13 cellular contexts compared by ENCODE assay signal in genomic region chr9:110115341-110115820, GRCh38.
DNase-seq lines count a peak whose midpoint lies in the region; ATAC-seq and TF ChIP-seq lines count a peak whose summit lies in the region.
"Had no signal": no experiment of that assay in that cellular context is flagged by ENCODE, and none has a peak within 500 bp of the region (broad histone marks: within the 10 kb centered on the region; RNA-seq: fewer than 3 reads in every experiment).

No MANE protein-coding gene starts in this region.

- H4K20me1 ChIP-seq in PC-9 (ENCODE audit: insufficient read depth) = no peaks in the 10 kb centered on the region

- H3K27me3 ChIP-seq in PC-9 (ENCODE audit: insufficient read depth, low read depth) (no peaks in the 10 kb centered on the region), tibial artery (no peaks in the 10 kb centered on the region)

- H3K4me1 ChIP-seq in PC-9 (replicated peaks; ENCODE audit: insufficient read depth) = peaks cover 28% of the 10 kb centered on the region
- H3K4me1 ChIP-seq in tibial artery = peaks cover 0 to 37% (median 18%) of the 10 kb centered on the region in 4 donors

- DNase-seq in PC-9 = no peak
- peak; percentile 92 for DNase-seq in fibroblast of mammary gland (ENCODE audit: low read depth)
- peak; percentile 57 for DNase-seq in medulla oblongata (ENCODE audit: extremely low spot score)
- DNase-seq in tibial artery = no peak
- DNase-seq in NCI-H2171 treated with DMSO at 0.1 percent for 48 hours (lab: John Stamatoyannopoulos, UW) = no peak
- DNase-seq in GM10266 (ENCODE audit: extremely low spot score) = no peak
- DNase-seq: activated CD4-positive, CD25-positive, alpha-beta regulatory T cell treated with anti-CD3 and anti-CD28 coated beads, Interleukin-2, amount 50 U/mL, for 72 hours; activated naive CD4-positive, alpha-beta T cell treated with Interleukin-2 at 50 U/mL for 16 hours; NCI-H1694; stimulated activated naive CD4-positive, alpha-beta T cell treated with Interleukin-2 at 50 U/mL for 16 hours had no signal

- H3K9me3 ChIP-seq in PC-9 (ENCODE audit: insufficient read depth, low read depth) = no peaks in the 10 kb centered on the region
- H3K9me3 ChIP-seq in tibial artery = no peaks in the 10 kb centered on the region

- H3K4me3 ChIP-seq in PC-9 (no peak overlapping the region), fibroblast of mammary gland (ENCODE audit: control insufficient read depth, low read depth, low read length) (no peak overlapping the region), tibial artery (no peak overlapping the region)

- no TSS peak for BruUV-seq in PC-9 (replicated peaks; lab: Mats Ljungman, UMichigan)

- H3K27ac ChIP-seq in PC-9 (peak overlapping the region; percentile 76), tibial artery (peak overlapping the region; percentile 20 to 29)
- H3K27ac ChIP-seq: HL-60 had no signal

- H3K36me3 ChIP-seq in PC-9 (ENCODE audit: low read depth) = no peaks in the 10 kb centered on the region
- H3K36me3 ChIP-seq in tibial artery = no peaks in the 10 kb centered on the region

- no peak for ATAC-seq in GM21825 (IDR thresholded peaks at IDR 0.05; ENCODE audit: unreplicated experiment)
- ATAC-seq in HG03354 (IDR thresholded peaks at IDR 0.05; ENCODE audit: poor library complexity, severe bottlenecking, unreplicated experiment) = no peak

- H3K79me2 ChIP-seq in PC-9 (ENCODE audit: low read depth) = peaks cover 46% of the 10 kb centered on the region

- H3F3A ChIP-seq in PC-9 (ENCODE audit: insufficient read depth, low read depth) = peaks cover 18% of the 10 kb centered on the region

- POLR2A ChIA-PET in PC-9 (lab: Charles Lee; ENCODE audit: unreplicated experiment) = interaction anchor here (0.6 to 1.0 kb wide), 2 partner anchors 11 to 15 kb away, joined by 4 read pairs; no protein-coding TSS in a partner anchor

- intact Hi-C loops in PC-9 (cut with micrococcal nuclease; ENCODE audit: unreplicated experiment) = no loop called here
- intact Hi-C loops in tibial artery (cut with DNase I; ENCODE audit: low total_unique reads) = no loop called here

- H2AFZ ChIP-seq in PC-9 = no peak overlapping the region

- CTCF ChIA-PET in PC-9 (lab: Charles Lee) = no interaction called here

- no peaks in the 10 kb centered on the region; the same call in 1 of the 2 replicates for H3K9me2 ChIP-seq in PC-9 (ENCODE audit: insufficient read depth)

- TF ChIP-seq CTCF in PC-9 (conservative IDR thresholded peaks at IDR 0.05) (no peak), fibroblast of mammary gland (conservative IDR thresholded peaks at IDR 0.05; ENCODE audit: control insufficient read depth, insufficient read depth, low read depth, low read length) (no peak), tibial artery (IDR thresholded peaks at IDR 0.05) (no peak), GM10266 (IDR thresholded peaks at IDR 0.05; ENCODE audit: control insufficient read depth, insufficient read depth, low read depth, missing control alignments) (no peak)

- peak overlapping the region; percentile 63 for H3K4me2 ChIP-seq in PC-9

Comparison
In these comparisons a context has a peak if more than half of its experiments do, and no peak if none do; other contexts are left out.
1. DNase-seq: peak in fibroblast of mammary gland (single experiment) and medulla oblongata (single experiment); none in PC-9 (0 of 2), tibial artery (0 of 2), NCI-H2171 treated with DMSO at 0.1 percent for 48 hours (single experiment) and GM10266 (single experiment).